8 cellular contexts compared by ENCODE assay signal in genomic region chr12:127293507-127294310, GRCh38.
A peak's percentile ranks its signal among the peaks of the same experiment; 100 is the strongest.
DNase-seq lines count a peak whose midpoint lies in the region; ATAC-seq, FAIRE-seq and TF ChIP-seq lines count a peak whose summit lies in the region.

No MANE protein-coding gene starts in this region.

- H3K27ac ChIP-seq in CD4-positive, alpha-beta T cell (ENCODE audit: low read depth, low read length) = no peak overlapping the region
- H3K27ac ChIP-seq in osteoblast (ENCODE audit: low read depth, low read length) = peak overlapping the region; percentile 20

- peak; percentile 58 for ATAC-seq in CD4-positive, alpha-beta T cell (ENCODE audit: poor library complexity)
- ATAC-seq in HG03442 (IDR thresholded peaks at IDR 0.05; ENCODE audit: unreplicated experiment) = no peak

- FAIRE-seq in H54 (lab: Jason Lieb, UNC) = no peak

- no peaks in the 10 kb centered on the region for H3K9me3 Mint-ChIP-seq in CD4-positive, alpha-beta T cell

- H3K27ac Mint-ChIP-seq in CD4-positive, alpha-beta T cell = no peak overlapping the region

- no peaks in the 10 kb centered on the region for H3K27me3 Mint-ChIP-seq in CD4-positive, alpha-beta T cell

- H2AFZ ChIP-seq in osteoblast (ENCODE audit: low read length) = no peak overlapping the region

- no peaks in the 10 kb centered on the region for H3K79me2 ChIP-seq in osteoblast (ENCODE audit: insufficient read depth, low read length)

- H3K36me3 ChIP-seq in osteoblast (ENCODE audit: insufficient read depth, low read length) = no peaks in the 10 kb centered on the region

- no peaks in the 10 kb centered on the region for H3K4me1 Mint-ChIP-seq in CD4-positive, alpha-beta T cell (ENCODE audit: low read depth)

- no peaks in the 10 kb centered on the region for H3K27me3 ChIP-seq in CD4-positive, alpha-beta T cell (ENCODE audit: control insufficient read depth, insufficient read depth, low read length)
- no peaks in the 10 kb centered on the region for H3K27me3 ChIP-seq in osteoblast (ENCODE audit: insufficient read depth, low read length)

- CTCF ChIA-PET in CD4-positive, alpha-beta T cell (lab: Charles Lee) = no interaction called here

- no peaks in the 10 kb centered on the region for H3K36me3 Mint-ChIP-seq in CD4-positive, alpha-beta T cell (ENCODE audit: low read depth)

- H3K4me3 Mint-ChIP-seq in CD4-positive, alpha-beta T cell = no peak overlapping the region

- no peaks in the 10 kb centered on the region for H4K20me1 ChIP-seq in osteoblast (ENCODE audit: insufficient read depth, low read length)

- no peaks in the 10 kb centered on the region for H3K9me3 ChIP-seq in CD4-positive, alpha-beta T cell (ENCODE audit: control insufficient read depth, low read length)
- no peaks in the 10 kb centered on the region for H3K9me3 ChIP-seq in osteoblast (ENCODE audit: low read depth, low read length)

- intact Hi-C loops in CD4-positive, alpha-beta T cell (cut with DNase I, micrococcal nuclease) = loop anchor here in 1 of 2 experiments (1.0 kb wide), 1 partner anchor 185 kb away; no protein-coding TSS in a partner anchor

- no peaks in the 10 kb centered on the region for H3K4me1 ChIP-seq in osteoblast (ENCODE audit: insufficient read depth, low read length)

- TF ChIP-seq CTCF in CD4-positive, alpha-beta T cell (IDR thresholded peaks at IDR 0.05) = peak; percentile 43
- peak; percentile 97 for TF ChIP-seq CTCF in foreskin fibroblast (IDR thresholded peaks at IDR 0.05; ENCODE audit: low read depth, low read length)
- peak; percentile 99 for TF ChIP-seq CTCF in osteoblast (IDR thresholded peaks at IDR 0.05; ENCODE audit: extremely low read depth, low read depth, low read length)

- TF ChIP-seq POLR2A in H54 (IDR thresholded peaks at IDR 0.05; ENCODE audit: low read depth, low read length) = no peak

- POLR2A ChIA-PET in CD4-positive, alpha-beta T cell (lab: Charles Lee) = no interaction called here

- H3K4me3 ChIP-seq in foreskin fibroblast (ENCODE audit: low read depth in 1 of 2, low read length in 2 of 2) (no peak overlapping the region), osteoblast (ENCODE audit: insufficient read depth, low read length) (no peak overlapping the region)

- DNase-seq in CD4-positive, alpha-beta T cell = peak in 9 of 10 experiments; percentile 12 to 52 (median 21)
- DNase-seq in H54 (ENCODE audit: insufficient read length, low spot score) (peak; percentile 54), NCI-H748 treated with DMSO at 0.1 percent for 48 hours (lab: John Stamatoyannopoulos, UW) (peak; percentile 55), activated T-cell treated with anti-CD3 and anti-CD28 coated beads for 4 hours (peak; percentile 4), foreskin fibroblast (peak; percentile 69 to 89), osteoblast (ENCODE audit: insufficient read length, low spot score, missing footprints) (peak; percentile 88), NOMO-1 treated with dmso at 0.1 percent for 144 hours (lab: John Stamatoyannopoulos, UW; ENCODE audit: unreplicated experiment) (no peak)

- H3K4me2 ChIP-seq in osteoblast (ENCODE audit: insufficient read depth, low read length) = no peak overlapping the region

Comparison
In these comparisons a context has a peak if more than half of its experiments do, and no peak if none do; other contexts are left out.
1. CTCF ChIP-seq: peak in every context shown above with its lines; median percentile 99 in osteoblast; 97 in foreskin fibroblast; 43 in CD4-positive, alpha-beta T cell.